Comparison of ENCODE assay signal across 8 cellular contexts in genomic region chr3:160400631-160401150, GRCh38. TPM values are rescaled to one million over a fixed set of nuclear protein-coding genes. Genes with fewer than 3 reads are reported as not detected.
A peak's percentile ranks its signal among the peaks of the same experiment; 100 is the strongest.
DNase-seq lines count a peak whose midpoint lies in the region; ATAC-seq and TF ChIP-seq lines count a peak whose summit lies in the region.

No MANE protein-coding gene starts in this region.

- H3K4me3 ChIP-seq in DOHH2 (ENCODE audit: low read length) (peak overlapping the region; percentile 91), fibroblast of lung (replicated peaks in 1 of 4; ENCODE audit: control extremely low read depth in 1 of 4, insufficient read depth in 1 of 4, low read depth in 3 of 4, low read length in 4 of 4) (peak overlapping the region; percentile 78 to 99 (median 90)), neural cell (ENCODE audit: low read length) (peak overlapping the region; percentile 68)

- no peak for TF ChIP-seq EP300 in neural cell (conservative IDR thresholded peaks at IDR 0.05; ENCODE audit: poor library complexity, severe bottlenecking)

- H3K27me3 ChIP-seq in DOHH2 (ENCODE audit: control insufficient read depth, low read length) (no peaks in the 10 kb centered on the region), fibroblast of lung (ENCODE audit: control insufficient read depth, insufficient read depth, low read length) (no peaks in the 10 kb centered on the region), neural cell (ENCODE audit: insufficient read depth, low read depth, low read length) (peaks cover 21% of the 10 kb centered on the region)

- peak overlapping the region; percentile 87 for H3K27ac ChIP-seq in DOHH2 (ENCODE audit: low read depth, low read length)
- peak overlapping the region; percentile 94 for H3K27ac ChIP-seq in fibroblast of lung (ENCODE audit: insufficient read depth, low read length)
- H3K27ac ChIP-seq in neural cell (ENCODE audit: low read length) = no peak overlapping the region

- peaks cover 98% of the 10 kb centered on the region for H3K79me2 ChIP-seq in DOHH2 (ENCODE audit: control insufficient read depth, low read length)
- H3K79me2 ChIP-seq in fibroblast of lung (ENCODE audit: control insufficient read depth, insufficient read depth, low read length) = peaks cover 89% of the 10 kb centered on the region
- peaks cover 70% of the 10 kb centered on the region for H3K79me2 ChIP-seq in neural cell (replicated peaks; ENCODE audit: insufficient read depth, low read length)

- H3F3A ChIP-seq in DOHH2 (ENCODE audit: control insufficient read depth, insufficient read depth) (peaks cover 27% of the 10 kb centered on the region), neural cell (ENCODE audit: insufficient read depth, low read length, poor library complexity, severe bottlenecking) (no peaks in the 10 kb centered on the region)

- H3K9me2 ChIP-seq in DOHH2 (replicated peaks; ENCODE audit: control insufficient read depth, low read length) (no peaks in the 10 kb centered on the region), neural cell (ENCODE audit: insufficient read depth, low read length) (no peaks in the 10 kb centered on the region)

- peak overlapping the region; percentile 77 for H3K9ac ChIP-seq in fibroblast of lung (ENCODE audit: insufficient read depth, low read length)
- H3K9ac ChIP-seq in neural cell (ENCODE audit: low read length) = peak overlapping the region; percentile 34

- H3K36me3 ChIP-seq in DOHH2 (ENCODE audit: control insufficient read depth, low read length) (peaks cover 62% of the 10 kb centered on the region), fibroblast of lung (ENCODE audit: control insufficient read depth, insufficient read depth, low read length) (no peaks in the 10 kb centered on the region), neural cell (ENCODE audit: insufficient read depth, low read length) (no peaks in the 10 kb centered on the region)

- H3K9me3 ChIP-seq in DOHH2 (ENCODE audit: control insufficient read depth, insufficient read depth, low read length) = no peaks in the 10 kb centered on the region
- no peaks in the 10 kb centered on the region for H3K9me3 ChIP-seq in fibroblast of lung (ENCODE audit: control insufficient read depth, insufficient read depth, low read depth, low read length)
- H3K9me3 ChIP-seq in neural cell (ENCODE audit: low read length) = no peaks in the 10 kb centered on the region

- peak overlapping the region; percentile 78 for H3K4me2 ChIP-seq in DOHH2 (ENCODE audit: low read length)
- peak overlapping the region; percentile 87 for H3K4me2 ChIP-seq in fibroblast of lung (ENCODE audit: extremely low read depth, insufficient read depth, low read length)
- peak overlapping the region; percentile 38 for H3K4me2 ChIP-seq in neural cell (ENCODE audit: low read length)

- peaks cover 60% of the 10 kb centered on the region for H3K4me1 ChIP-seq in DOHH2 (ENCODE audit: control insufficient read depth, low read length)
- peaks cover 5% of the 10 kb centered on the region for H3K4me1 ChIP-seq in fibroblast of lung (ENCODE audit: control insufficient read depth, extremely low read depth, insufficient read depth, low read length)

- H4K20me1 ChIP-seq in DOHH2 (ENCODE audit: control insufficient read depth, insufficient read depth, low read depth, low read length) (peaks cover 48% of the 10 kb centered on the region), fibroblast of lung (ENCODE audit: control insufficient read depth, extremely low read depth, insufficient read depth, low read length) (no peaks in the 10 kb centered on the region), neural cell (ENCODE audit: insufficient read depth) (no peaks in the 10 kb centered on the region)

- ATAC-seq in HG03432 (IDR thresholded peaks at IDR 0.05; ENCODE audit: unreplicated experiment) = peak; percentile 15
- ATAC-seq in HG02885 (IDR thresholded peaks at IDR 0.05; ENCODE audit: poor library complexity, unreplicated experiment) = no peak

- TF ChIP-seq RAD21 in neural cell (conservative IDR thresholded peaks at IDR 0.05) = no peak

- peak overlapping the region; percentile 50 for H2AFZ ChIP-seq in fibroblast of lung (ENCODE audit: low read length)
- peak overlapping the region; percentile 46 for H2AFZ ChIP-seq in neural cell (ENCODE audit: low read depth, low read length)

- DNase-seq in activated CD8-positive, alpha-beta memory T cell treated with anti-CD3 and anti-CD28 coated beads for 24 hours = peak; percentile 62
- DNase-seq in fibroblast of lung (ENCODE audit: low read depth in 2 of 2) (no peak), GM19238 (ENCODE audit: insufficient read length, low spot score) (no peak), NCI-H2107 treated with DMSO at 0.1 percent for 48 hours (lab: John Stamatoyannopoulos, UW; ENCODE audit: unreplicated experiment) (no peak)

- TF ChIP-seq CTCF in DOHH2 (IDR thresholded peaks at IDR 0.05; ENCODE audit: low read depth, low read length, poor library complexity, severe bottlenecking) = no peak
- TF ChIP-seq CTCF in fibroblast of lung (conservative IDR thresholded peaks at IDR 0.05 in 1 of 2, IDR thresholded peaks at IDR 0.05 in 1 of 2; ENCODE audit: low read depth in 1 of 2, low read length in 2 of 2) = no peak
- no peak for TF ChIP-seq CTCF in neural cell (IDR thresholded peaks at IDR 0.05; ENCODE audit: poor library complexity, severe bottlenecking)

TF ChIP-seq in neural cell, 6 proteins besides CTCF, POLR2A, EP300 and RAD21:
- TF ChIP-seq SMC3 (conservative IDR thresholded peaks at IDR 0.05; ENCODE audit: poor library complexity) (no peak), EZH2 (IDR thresholded peaks at IDR 0.05; ENCODE audit: borderline replicate concordance, insufficient read depth, low read length, poor library complexity, severe bottlenecking) (no peak), MXI1 (conservative IDR thresholded peaks at IDR 0.05; ENCODE audit: poor library complexity, severe bottlenecking) (no peak), POLR2AphosphoS5 (IDR thresholded peaks at IDR 0.05) (no peak), TAF1 (IDR thresholded peaks at IDR 0.05; ENCODE audit: low read depth) (no peak)
- TF ChIP-seq, protein P1, sequence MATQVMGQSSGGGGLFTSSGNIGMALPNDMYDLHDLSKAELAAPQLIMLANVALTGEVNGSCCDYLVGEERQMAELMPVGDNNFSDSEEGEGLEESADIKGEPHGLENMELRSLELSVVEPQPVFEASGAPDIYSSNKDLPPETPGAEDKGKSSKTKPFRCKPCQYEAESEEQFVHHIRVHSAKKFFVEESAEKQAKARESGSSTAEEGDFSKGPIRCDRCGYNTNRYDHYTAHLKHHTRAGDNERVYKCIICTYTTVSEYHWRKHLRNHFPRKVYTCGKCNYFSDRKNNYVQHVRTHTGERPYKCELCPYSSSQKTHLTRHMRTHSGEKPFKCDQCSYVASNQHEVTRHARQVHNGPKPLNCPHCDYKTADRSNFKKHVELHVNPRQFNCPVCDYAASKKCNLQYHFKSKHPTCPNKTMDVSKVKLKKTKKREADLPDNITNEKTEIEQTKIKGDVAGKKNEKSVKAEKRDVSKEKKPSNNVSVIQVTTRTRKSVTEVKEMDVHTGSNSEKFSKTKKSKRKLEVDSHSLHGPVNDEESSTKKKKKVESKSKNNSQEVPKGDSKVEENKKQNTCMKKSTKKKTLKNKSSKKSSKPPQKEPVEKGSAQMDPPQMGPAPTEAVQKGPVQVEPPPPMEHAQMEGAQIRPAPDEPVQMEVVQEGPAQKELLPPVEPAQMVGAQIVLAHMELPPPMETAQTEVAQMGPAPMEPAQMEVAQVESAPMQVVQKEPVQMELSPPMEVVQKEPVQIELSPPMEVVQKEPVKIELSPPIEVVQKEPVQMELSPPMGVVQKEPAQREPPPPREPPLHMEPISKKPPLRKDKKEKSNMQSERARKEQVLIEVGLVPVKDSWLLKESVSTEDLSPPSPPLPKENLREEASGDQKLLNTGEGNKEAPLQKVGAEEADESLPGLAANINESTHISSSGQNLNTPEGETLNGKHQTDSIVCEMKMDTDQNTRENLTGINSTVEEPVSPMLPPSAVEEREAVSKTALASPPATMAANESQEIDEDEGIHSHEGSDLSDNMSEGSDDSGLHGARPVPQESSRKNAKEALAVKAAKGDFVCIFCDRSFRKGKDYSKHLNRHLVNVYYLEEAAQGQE (IDR thresholded peaks at IDR 0.05; ENCODE audit: borderline replicate concordance) = no peak

RNA-seq across cellular contexts. Expression of gene SMC4, which starts 1.2 kb away (rescaled TPM):
- 38.0 and 48.4 TPM in 2 replicates for total RNA-seq in fibroblast of lung
- polyA plus RNA-seq in fibroblast of lung (34.7 and 83.5 TPM in 2 replicates), neural cell (17.4 and 27.8 TPM in 2 replicates)
- 29.9 and 66.1 TPM in 2 replicates for polyA plus RNA-seq in fibroblast of lung (2012)
- polyA minus RNA-seq in fibroblast of lung (ENCODE audit: low replicate concordance) (4.5 and 14.4 TPM in 2 replicates), neural cell (22.7 and 26.3 TPM in 2 replicates)

RNA-seq across cellular contexts. Expression of gene IFT80, which starts 1.7 kb away (rescaled TPM):
- 75.0 and 76.5 TPM in 2 replicates for total RNA-seq in fibroblast of lung
- polyA plus RNA-seq in fibroblast of lung = 29.7 and 38.4 TPM in 2 replicates
- 20.5 and 24.3 TPM in 2 replicates for polyA plus RNA-seq in fibroblast of lung (2012)
- 1.4 and 7.3 TPM in 2 replicates for polyA minus RNA-seq in fibroblast of lung (ENCODE audit: low replicate concordance)
- polyA plus RNA-seq in neural cell = 59.9 and 61.0 TPM in 2 replicates
- 39.2 and 54.1 TPM in 2 replicates for polyA minus RNA-seq in neural cell

RNA-seq across cellular contexts. Expression of gene TRIM59, which starts 48.9 kb away (rescaled TPM):
- total RNA-seq in fibroblast of lung = 15.2 and 31.2 TPM in 2 replicates
- 13.6 and 20.0 TPM in 2 replicates for polyA plus RNA-seq in fibroblast of lung
- 11.2 and 16.2 TPM in 2 replicates for polyA plus RNA-seq in fibroblast of lung (2012)
- polyA minus RNA-seq in fibroblast of lung (ENCODE audit: low replicate concordance) = 10.6 and 10.9 TPM in 2 replicates
- 0.53 and 0.78 TPM in 2 replicates for polyA plus RNA-seq in neural cell
- polyA minus RNA-seq in neural cell = 4.4 and 5.3 TPM in 2 replicates
